ENCODE assay signal across 23 cellular contexts in the genomic region with DNA sequence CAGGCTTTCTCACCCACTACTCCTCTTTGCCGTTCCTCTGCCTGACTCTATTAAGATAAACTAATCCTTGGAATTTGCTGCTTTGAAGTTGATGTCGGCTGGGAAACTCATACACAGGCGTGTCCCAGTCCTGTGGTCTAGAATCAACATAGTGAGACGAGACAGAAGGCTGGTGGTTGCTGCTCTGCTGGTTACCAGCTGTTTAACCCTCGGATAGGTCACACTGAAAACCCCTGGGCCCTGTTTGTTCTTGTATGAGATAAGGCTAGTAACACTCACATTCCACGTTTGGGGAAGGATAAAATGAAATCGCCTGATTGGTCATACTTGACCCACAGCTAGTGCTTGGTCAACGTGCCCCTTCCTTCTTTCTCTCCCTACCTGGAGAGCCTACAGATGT.
A peak's percentile ranks its signal among the peaks of the same experiment; 100 is the strongest.
DNase-seq lines count a peak whose midpoint lies in the region; ATAC-seq, FAIRE-seq and TF ChIP-seq lines count a peak whose summit lies in the region.
"Had no signal": no experiment of that assay in that cellular context is flagged by ENCODE, and none has a peak within 500 bp of the region (broad histone marks: within the 10 kb centered on the region; RNA-seq: fewer than 3 reads in every experiment).

No MANE protein-coding gene starts in this region.

- 65% methylated on average over 8 of the region's 8 CpGs for WGBS in mammary epithelial cell (ENCODE audit: low coverage, missing lambda C conversion rate)

- no peak overlapping the region for H3K4me2 ChIP-seq in mammary epithelial cell (ENCODE audit: insufficient read depth, low read depth, low read length)
- no peak overlapping the region for H3K4me2 ChIP-seq in PC-9

- H3K79me2 ChIP-seq in mammary epithelial cell (ENCODE audit: insufficient read depth, low read length) (no peaks in the 10 kb centered on the region), PC-9 (ENCODE audit: low read depth) (no peaks in the 10 kb centered on the region)

- H3K9me3 ChIP-seq in mammary epithelial cell (replicated peaks; ENCODE audit: insufficient read depth, low read length), result no peaks in the 10 kb centered on the region
- no peaks in the 10 kb centered on the region for H3K9me3 ChIP-seq in PC-9 (ENCODE audit: insufficient read depth, low read depth)
- H3K9me3 ChIP-seq: body of pancreas, gastroesophageal sphincter, tibial artery had no signal

- H3K4me3 ChIP-seq in mammary epithelial cell (replicated peaks in 1 of 3; ENCODE audit: insufficient read depth in 1 of 3, low read depth in 2 of 3, low read length in 3 of 3), result no peak overlapping the region
- no peak overlapping the region for H3K4me3 ChIP-seq in cardiac fibroblast (replicated peaks in 1 of 2; ENCODE audit: low read depth in 2 of 2, low read length in 2 of 2)
- H3K4me3 ChIP-seq in PC-9, result no peak overlapping the region
- H3K4me3 ChIP-seq: body of pancreas, gastroesophageal sphincter, tibial artery had no signal

- H3K4me1 ChIP-seq in mammary epithelial cell (ENCODE audit: insufficient read depth, low read length) (no peaks in the 10 kb centered on the region), PC-9 (replicated peaks; ENCODE audit: insufficient read depth) (no peaks in the 10 kb centered on the region)
- H3K4me1 ChIP-seq: body of pancreas, gastroesophageal sphincter, tibial artery had no signal

- no peaks in the 10 kb centered on the region for H3K9me3 Mint-ChIP-seq in MCF 10A (ENCODE audit: unreplicated experiment)
- H3K9me3 Mint-ChIP-seq: activated T-helper 17 cell treated with anti-CD3 and anti-CD28 coated beads, Interleukin-2, amount 50 U/mL, for 72 hours; effector memory CD8-positive, alpha-beta T cell had no signal

- DNase-seq in mammary epithelial cell (peak; percentile 80), MCF 10A (ENCODE audit: unreplicated experiment) (no peak), cardiac fibroblast (ENCODE audit: low read depth in 2 of 2) (peak; percentile 20 to 51), left kidney (ENCODE audit: low read depth, low spot score) (peak; percentile 29), urothelium cell line (ENCODE audit: low spot score) (peak; percentile 66), NCI-H226 (no peak), PC-9 (no peak)
- DNase-seq: activated CD4-positive, alpha-beta memory T cell treated with anti-CD3 and anti-CD28 coated beads, Interleukin-2, amount 10 ng/mL, durations not matched to agents 7 days and 5 days; body of pancreas; CD8-positive, alpha-beta memory T cell; effector memory CD8-positive, alpha-beta T cell; MV-4-11; naive B cell; NCI-H2081 treated with DMSO at 0.1 percent for 48 hours; retina; SHP77 treated with DMSO at 0.1 percent for 48 hours; stimulated activated CD4-positive, alpha-beta T cell treated with anti-CD3 and anti-CD28 coated beads, Interleukin-4, amount 100 ng/mL, for 1 hour; tibial artery had no signal

- intact Hi-C loops in mammary epithelial cell (cut with micrococcal nuclease), result no loop called here
- intact Hi-C loops in MCF 10A (cut with micrococcal nuclease), result no loop called here
- intact Hi-C loops in PC-9 (cut with micrococcal nuclease; ENCODE audit: unreplicated experiment), result no loop called here

- BruUV-seq in mammary epithelial cell (replicated peaks; lab: Mats Ljungman, UMichigan), result no TSS peak
- no TSS peak for BruUV-seq in MCF 10A (replicated peaks; lab: Mats Ljungman, UMichigan)
- BruUV-seq in PC-9 (replicated peaks; lab: Mats Ljungman, UMichigan), result no TSS peak

- FAIRE-seq in urothelium cell line (lab: Jason Lieb, UNC), result no peak
- FAIRE-seq: TTC549 had no signal

- H3K27ac Mint-ChIP-seq in MCF 10A (ENCODE audit: low read depth, unreplicated experiment), result no peak overlapping the region
- H3K27ac Mint-ChIP-seq: activated CD4-positive, alpha-beta memory T cell treated with anti-CD3 and anti-CD28 coated beads, Interleukin-2, amount 10 ng/mL, durations not matched to agents 7 days and 5 days; activated T-helper 17 cell treated with anti-CD3 and anti-CD28 coated beads, Interleukin-2, amount 50 U/mL, for 72 hours; CD8-positive, alpha-beta memory T cell; effector memory CD8-positive, alpha-beta T cell; naive B cell had no signal

- H4K20me1 ChIP-seq in mammary epithelial cell (ENCODE audit: insufficient read depth, low read length) (no peaks in the 10 kb centered on the region), PC-9 (ENCODE audit: insufficient read depth) (no peaks in the 10 kb centered on the region)

- no peaks in the 10 kb centered on the region for H3K9me2 ChIP-seq in PC-9 (ENCODE audit: insufficient read depth)

- H3K27me3 ChIP-seq in mammary epithelial cell (ENCODE audit: insufficient read depth, low read length) (no peaks in the 10 kb centered on the region), PC-9 (ENCODE audit: insufficient read depth, low read depth) (peaks cover 39% of the 10 kb centered on the region)
- H3K27me3 ChIP-seq: body of pancreas, gastroesophageal sphincter, tibial artery had no signal

- ATAC-seq in HG03457 (IDR thresholded peaks at IDR 0.05; ENCODE audit: unreplicated experiment), result no peak
- ATAC-seq: activated T-helper 17 cell treated with anti-CD3 and anti-CD28 coated beads, Interleukin-2, amount 50 U/mL, for 72 hours; body of pancreas; effector memory CD8-positive, alpha-beta T cell; gastroesophageal sphincter had no signal

- CTCF ChIA-PET in mammary epithelial cell (lab: Charles Lee; ENCODE audit: low non-redundant PET) (no interaction called here), MCF 10A (lab: Yijun Ruan, JAX) (no interaction called here), PC-9 (lab: Charles Lee) (no interaction called here)

- dilution Hi-C loops in mammary epithelial cell (cut with HindIII; ENCODE audit: low sequenced_read_pairs), result no loop called here

- no peaks in the 10 kb centered on the region for H3K36me3 Mint-ChIP-seq in MCF 10A (ENCODE audit: insufficient read depth, unreplicated experiment)
- H3K36me3 Mint-ChIP-seq: CD8-positive, alpha-beta memory T cell; naive B cell had no signal

- H3K4me1 Mint-ChIP-seq in MCF 10A (ENCODE audit: insufficient read depth, unreplicated experiment), result peaks cover 6% of the 10 kb centered on the region
- H3K4me1 Mint-ChIP-seq: activated CD4-positive, alpha-beta memory T cell treated with anti-CD3 and anti-CD28 coated beads, Interleukin-2, amount 10 ng/mL, durations not matched to agents 7 days and 5 days; activated T-helper 17 cell treated with anti-CD3 and anti-CD28 coated beads, Interleukin-2, amount 50 U/mL, for 72 hours; CD8-positive, alpha-beta memory T cell; naive B cell had no signal

- no peaks in the 10 kb centered on the region for H3F3A ChIP-seq in PC-9 (ENCODE audit: insufficient read depth, low read depth)

- H3K36me3 ChIP-seq in mammary epithelial cell (ENCODE audit: insufficient read depth, low read length) (no peaks in the 10 kb centered on the region), PC-9 (ENCODE audit: low read depth) (no peaks in the 10 kb centered on the region)
- H3K36me3 ChIP-seq: gastroesophageal sphincter, tibial artery had no signal

- H3K4me3 Mint-ChIP-seq in MCF 10A (ENCODE audit: unreplicated experiment), result no peak overlapping the region
- H3K4me3 Mint-ChIP-seq: activated CD4-positive, alpha-beta memory T cell treated with anti-CD3 and anti-CD28 coated beads, Interleukin-2, amount 10 ng/mL, durations not matched to agents 7 days and 5 days; activated T-helper 17 cell treated with anti-CD3 and anti-CD28 coated beads, Interleukin-2, amount 50 U/mL, for 72 hours; CD8-positive, alpha-beta memory T cell; effector memory CD8-positive, alpha-beta T cell; naive B cell had no signal

- TF ChIP-seq CTCF in mammary epithelial cell (conservative IDR thresholded peaks at IDR 0.05 in 1 of 2, IDR thresholded peaks at IDR 0.05 in 1 of 2; ENCODE audit: extremely low read depth in 1 of 2, insufficient read depth in 1 of 2, low read depth in 1 of 2, low read length in 2 of 2) (no peak), MCF 10A (IDR thresholded peaks at IDR 0.05; ENCODE audit: unreplicated experiment) (no peak), cardiac fibroblast (IDR thresholded peaks at IDR 0.05; ENCODE audit: low read depth, low read length) (no peak), PC-9 (conservative IDR thresholded peaks at IDR 0.05) (no peak)

- H2AFZ ChIP-seq in mammary epithelial cell (ENCODE audit: low read depth, low read length) (no peak overlapping the region), PC-9 (no peak overlapping the region)

- H3K9ac ChIP-seq in mammary epithelial cell (ENCODE audit: insufficient read depth, low read length), result no peak overlapping the region

- H3K27me3 Mint-ChIP-seq in MCF 10A (ENCODE audit: insufficient read depth, unreplicated experiment), result no peaks in the 10 kb centered on the region
- H3K27me3 Mint-ChIP-seq: activated CD4-positive, alpha-beta memory T cell treated with anti-CD3 and anti-CD28 coated beads, Interleukin-2, amount 10 ng/mL, durations not matched to agents 7 days and 5 days had no signal

- in situ Hi-C loops in mammary epithelial cell (cut with MboI; ENCODE audit: low sequenced_read_pairs in 2 of 2), result no loop called here

- POLR2A ChIA-PET in MCF 10A (lab: Yijun Ruan, JAX) (no interaction called here), PC-9 (lab: Charles Lee; ENCODE audit: unreplicated experiment) (no interaction called here)

- H3K27ac ChIP-seq in mammary epithelial cell (ENCODE audit: insufficient read depth, low read depth, low read length) (no peak overlapping the region), PC-9 (no peak overlapping the region)
- H3K27ac ChIP-seq: 22Rv1, body of pancreas, gastroesophageal sphincter, tibial artery had no signal

Comparison
In these comparisons a context has a peak if more than half of its experiments do, and no peak if none do; other contexts are left out.
1. DNase-seq: peak in mammary epithelial cell (single experiment), cardiac fibroblast (2 of 2), left kidney (single experiment) and urothelium cell line (single experiment); none in MCF 10A (single experiment), NCI-H226 (single experiment) and PC-9 (0 of 2).